Comparison of ENCODE assay signal across 22 cellular contexts in genomic region chr11:75836422-75836821, GRCh38. TPM values are rescaled to one million over a fixed set of nuclear protein-coding genes. Genes with fewer than 3 reads are reported as not detected.
DNase-seq lines count a peak whose midpoint lies in the region; ATAC-seq and TF ChIP-seq lines count a peak whose summit lies in the region.
"Had no signal": no experiment of that assay in that cellular context is flagged by ENCODE, and none has a peak within 500 bp of the region (broad histone marks: within the 10 kb centered on the region; RNA-seq: fewer than 3 reads in every experiment).

No MANE protein-coding gene starts in this region.

- POLR2A ChIA-PET in activated B cell treated with CpG ODN at 0.5 μM for 24 hours (lab: Charles Lee): interaction anchor here (0.6 to 3.4 kb wide), 7 partner anchors 10 to 63 kb away, joined by 3 to 22 read pairs (median 6); partner anchors contain the start of gene UVRAG

- no peaks in the 10 kb centered on the region for H3K27me3 Mint-ChIP-seq in activated naive CD8-positive, alpha-beta T cell treated with anti-CD3 and anti-CD28 coated beads, Interleukin-2, amount 50 U/mL, for 24 hours
- no peaks in the 10 kb centered on the region for H3K27me3 Mint-ChIP-seq in activated naive CD8-positive, alpha-beta T cell treated with anti-CD3 and anti-CD28 coated beads for 36 hours
- H3K27me3 Mint-ChIP-seq in activated B cell treated with CpG ODN at 0.5 μM for 24 hours: no peaks in the 10 kb centered on the region
- H3K27me3 Mint-ChIP-seq in stimulated activated naive B cell treated with anti-CD40 and anti-IgM and Interleukin-4, amounts not matched to agents 10 μg/mL and 1 μg/mL and 100 μg/mL, for 72 hours: no peaks in the 10 kb centered on the region
- H3K27me3 Mint-ChIP-seq: stimulated activated naive CD8-positive, alpha-beta T cell treated with anti-CD3 and anti-CD28 coated beads, Interleukin-15, Interleukin-2, amounts not matched to agents 100 ng/mL and 50 ng/mL, for 24 hours; T-helper 17 cell had no signal

- CTCF ChIA-PET in activated B cell treated with CpG ODN at 0.5 μM for 24 hours (lab: Charles Lee): interaction anchor here (0.9 to 1.2 kb wide), 2 partner anchors 30 to 32 kb away, joined by 6 to 7 read pairs; no protein-coding TSS in a partner anchor

- no peak overlapping the region for H3K4me3 Mint-ChIP-seq in activated naive CD8-positive, alpha-beta T cell treated with anti-CD3 and anti-CD28 coated beads, Interleukin-2, amount 50 U/mL, for 24 hours
- H3K4me3 Mint-ChIP-seq in activated naive CD8-positive, alpha-beta T cell treated with anti-CD3 and anti-CD28 coated beads for 36 hours: no peak overlapping the region
- peak overlapping the region; percentile 5 for H3K4me3 Mint-ChIP-seq in activated B cell treated with CpG ODN at 0.5 μM for 24 hours
- H3K4me3 Mint-ChIP-seq in stimulated activated naive B cell treated with anti-CD40 and anti-IgM and Interleukin-4, amounts not matched to agents 10 μg/mL and 1 μg/mL and 100 μg/mL, for 72 hours: peak overlapping the region in 1 of 2 donors; percentile 1
- H3K4me3 Mint-ChIP-seq: stimulated activated naive CD8-positive, alpha-beta T cell treated with anti-CD3 and anti-CD28 coated beads, Interleukin-15, Interleukin-2, amounts not matched to agents 100 ng/mL and 50 ng/mL, for 24 hours; T-helper 17 cell had no signal

- intact Hi-C loops in activated B cell treated with CpG ODN at 0.5 μM for 24 hours (cut with micrococcal nuclease): loop anchor here (2.0 to 5.0 kb wide), 2 partner anchors 14 to 34 kb away; no protein-coding TSS in a partner anchor

- H3K36me3 Mint-ChIP-seq in activated naive CD8-positive, alpha-beta T cell treated with anti-CD3 and anti-CD28 coated beads, Interleukin-2, amount 50 U/mL, for 24 hours (ENCODE audit: low read depth): peaks cover 8% of the 10 kb centered on the region
- no peaks in the 10 kb centered on the region for H3K36me3 Mint-ChIP-seq in activated naive CD8-positive, alpha-beta T cell treated with anti-CD3 and anti-CD28 coated beads for 36 hours
- peaks cover 45% of the 10 kb centered on the region for H3K36me3 Mint-ChIP-seq in activated B cell treated with CpG ODN at 0.5 μM for 24 hours (ENCODE audit: low read depth)
- peaks cover 25 to 53% of the 10 kb centered on the region in 2 donors for H3K36me3 Mint-ChIP-seq in stimulated activated naive B cell treated with anti-CD40 and anti-IgM and Interleukin-4, amounts not matched to agents 10 μg/mL and 1 μg/mL and 100 μg/mL, for 72 hours

- no peak for ATAC-seq in activated naive CD8-positive, alpha-beta T cell treated with anti-CD3 and anti-CD28 coated beads, Interleukin-2, amount 50 U/mL, for 24 hours
- ATAC-seq in activated B cell treated with CpG ODN at 0.5 μM for 24 hours (ENCODE audit: low read depth) (peak; percentile 71), GM21619 (IDR thresholded peaks at IDR 0.05; ENCODE audit: unreplicated experiment) (no peak), HG02642 (IDR thresholded peaks at IDR 0.05; ENCODE audit: poor library complexity, unreplicated experiment) (no peak)
- ATAC-seq in stimulated activated naive B cell treated with anti-CD40 and anti-IgM and Interleukin-4, amounts not matched to agents 10 μg/mL and 1 μg/mL and 100 μg/mL, for 72 hours (replicated peaks): peak; percentile 88 to 89
- ATAC-seq: T-helper 17 cell had no signal

- no peak for TF ChIP-seq CTCF in activated B cell treated with CpG ODN at 0.5 μM for 24 hours (IDR thresholded peaks at IDR 0.05)

- peak overlapping the region; percentile 23 for H3K27ac Mint-ChIP-seq in activated naive CD8-positive, alpha-beta T cell treated with anti-CD3 and anti-CD28 coated beads, Interleukin-2, amount 50 U/mL, for 24 hours
- H3K27ac Mint-ChIP-seq in activated naive CD8-positive, alpha-beta T cell treated with anti-CD3 and anti-CD28 coated beads for 36 hours: no peak overlapping the region
- H3K27ac Mint-ChIP-seq in activated B cell treated with CpG ODN at 0.5 μM for 24 hours: peak overlapping the region; percentile 38
- peak overlapping the region; percentile 2 for H3K27ac Mint-ChIP-seq in stimulated activated naive B cell treated with anti-CD40 and anti-IgM and Interleukin-4, amounts not matched to agents 10 μg/mL and 1 μg/mL and 100 μg/mL, for 72 hours
- H3K27ac Mint-ChIP-seq: stimulated activated naive CD8-positive, alpha-beta T cell treated with anti-CD3 and anti-CD28 coated beads, Interleukin-15, Interleukin-2, amounts not matched to agents 100 ng/mL and 50 ng/mL, for 24 hours; T-helper 17 cell had no signal

- no peaks in the 10 kb centered on the region for H3K9me3 Mint-ChIP-seq in activated naive CD8-positive, alpha-beta T cell treated with anti-CD3 and anti-CD28 coated beads, Interleukin-2, amount 50 U/mL, for 24 hours
- H3K9me3 Mint-ChIP-seq in activated naive CD8-positive, alpha-beta T cell treated with anti-CD3 and anti-CD28 coated beads for 36 hours: no peaks in the 10 kb centered on the region
- no peaks in the 10 kb centered on the region for H3K9me3 Mint-ChIP-seq in activated B cell treated with CpG ODN at 0.5 μM for 24 hours
- no peaks in the 10 kb centered on the region for H3K9me3 Mint-ChIP-seq in stimulated activated naive B cell treated with anti-CD40 and anti-IgM and Interleukin-4, amounts not matched to agents 10 μg/mL and 1 μg/mL and 100 μg/mL, for 72 hours
- H3K9me3 Mint-ChIP-seq: stimulated activated naive CD8-positive, alpha-beta T cell treated with anti-CD3 and anti-CD28 coated beads, Interleukin-15, Interleukin-2, amounts not matched to agents 100 ng/mL and 50 ng/mL, for 24 hours had no signal

- H3K4me1 Mint-ChIP-seq in activated naive CD8-positive, alpha-beta T cell treated with anti-CD3 and anti-CD28 coated beads, Interleukin-2, amount 50 U/mL, for 24 hours: peaks cover 26% of the 10 kb centered on the region
- H3K4me1 Mint-ChIP-seq in activated naive CD8-positive, alpha-beta T cell treated with anti-CD3 and anti-CD28 coated beads for 36 hours: peaks cover 20% of the 10 kb centered on the region
- peaks cover 95% of the 10 kb centered on the region for H3K4me1 Mint-ChIP-seq in activated B cell treated with CpG ODN at 0.5 μM for 24 hours
- H3K4me1 Mint-ChIP-seq in stimulated activated naive B cell treated with anti-CD40 and anti-IgM and Interleukin-4, amounts not matched to agents 10 μg/mL and 1 μg/mL and 100 μg/mL, for 72 hours: peaks cover 41 to 93% of the 10 kb centered on the region in 2 donors

- no peak for DNase-seq in activated naive CD8-positive, alpha-beta T cell treated with anti-CD3 and anti-CD28 coated beads, Interleukin-2, amount 50 U/mL, for 24 hours
- no peak for DNase-seq in activated naive CD8-positive, alpha-beta T cell treated with anti-CD3 and anti-CD28 coated beads for 36 hours
- peak; percentile 46 to 67 for DNase-seq in Kasumi-1 (lab: John Stamatoyannopoulos, UW)
- no peak for DNase-seq in activated B cell treated with CpG ODN at 0.5 μM for 24 hours
- no peak for DNase-seq in stimulated activated naive B cell treated with anti-CD40 and anti-IgM and Interleukin-4, amounts not matched to agents 10 μg/mL and 1 μg/mL and 100 μg/mL, for 72 hours
- DNase-seq in NCI-H2196 (lab: John Stamatoyannopoulos, UW; ENCODE audit: unreplicated experiment): no peak
- DNase-seq: activated CD8-positive, alpha-beta memory T cell treated with anti-CD3 and anti-CD28 coated beads, Interleukin-2, amount 50 U/mL, for 4 hours; brain microvascular endothelial cell; DMS 273 treated with DMSO at 0.1 percent for 48 hours; GDM1; mammary epithelial cell; NCI-H1694 treated with DMSO at 0.1 percent for 48 hours; NCI-H2171 treated with DMSO at 0.1 percent for 48 hours; NCI-H69; occipital lobe; PC-9; stimulated activated CD4-positive, alpha-beta T cell treated with anti-CD3 and anti-CD28 coated beads, Interleukin-2, amount 100 ng/mL, for 48 hours; T-helper 17 cell; WERI-Rb-1 had no signal

RNA-seq across cellular contexts. Expression of gene UVRAG, which starts 21.4 kb away (rescaled TPM):
- total RNA-seq in activated naive CD8-positive, alpha-beta T cell treated with anti-CD3 and anti-CD28 coated beads for 36 hours: 10 to 100 TPM; 16.8 to 17.7 TPM
- 86.8 and 103 TPM in 2 replicates for total RNA-seq in activated B cell treated with CpG ODN at 0.5 μM for 24 hours

Comparison
In these comparisons a context has a peak if more than half of its experiments do, and no peak if none do; other contexts are left out.
1. ATAC-seq: peak in activated B cell treated with CpG ODN at 0.5 μM for 24 hours (single experiment) and stimulated activated naive B cell treated with anti-CD40 and anti-IgM and Interleukin-4, amounts not matched to agents 10 μg/mL and 1 μg/mL and 100 μg/mL, for 72 hours (2 of 2); none in activated naive CD8-positive, alpha-beta T cell treated with anti-CD3 and anti-CD28 coated beads, Interleukin-2, amount 50 U/mL, for 24 hours (single experiment), GM21619 (single experiment) and HG02642 (single experiment).
2. DNase-seq: peak in Kasumi-1 (2 of 2); none in activated naive CD8-positive, alpha-beta T cell treated with anti-CD3 and anti-CD28 coated beads, Interleukin-2, amount 50 U/mL, for 24 hours (single experiment), activated naive CD8-positive, alpha-beta T cell treated with anti-CD3 and anti-CD28 coated beads for 36 hours (single experiment), activated B cell treated with CpG ODN at 0.5 μM for 24 hours (single experiment), stimulated activated naive B cell treated with anti-CD40 and anti-IgM and Interleukin-4, amounts not matched to agents 10 μg/mL and 1 μg/mL and 100 μg/mL, for 72 hours (single experiment) and NCI-H2196 (single experiment).